In the genomic region with DNA sequence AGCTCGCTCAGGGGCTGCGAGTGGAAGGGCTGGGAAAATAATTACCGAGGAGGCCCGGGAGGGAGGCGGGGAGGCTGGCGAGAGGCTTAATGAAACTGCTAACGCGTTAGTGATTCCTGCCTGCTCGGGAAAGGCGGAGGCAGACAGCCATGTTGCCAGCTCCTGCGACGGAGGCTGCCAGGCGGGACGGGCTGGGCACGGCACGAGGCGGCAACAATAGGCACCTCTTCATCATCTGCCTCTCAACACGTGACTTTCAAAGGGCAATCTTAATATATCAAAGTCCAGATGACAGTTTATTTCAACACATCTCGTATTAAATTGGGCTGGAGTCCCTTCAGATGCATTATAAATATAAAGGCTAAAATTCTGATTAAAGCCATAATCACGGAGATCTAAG, we compare ENCODE assay signal across 15 cellular contexts.
"Had no signal": no experiment of that assay in that cellular context is flagged by ENCODE, and none has a peak within 500 bp of the region (broad histone marks: within the 10 kb centered on the region; RNA-seq: fewer than 3 reads in every experiment).

No MANE protein-coding gene starts in this region.

- H3K4me3 Mint-ChIP-seq: activated naive CD4-positive, alpha-beta T cell treated with anti-CD3 and anti-CD28 coated beads, Interleukin-2, amount 10 ng/mL, durations not matched to agents 7 days and 5 days had no signal

- H3K27me3 ChIP-seq: neural progenitor cell, right atrium auricular region had no signal

- H3K79me2 ChIP-seq: parathyroid adenoma had no signal

- H3K9ac ChIP-seq: neural progenitor cell, parathyroid adenoma had no signal

- H3K27ac ChIP-seq: esophagus squamous epithelium, foreskin keratinocyte, heart right ventricle, left ventricle myocardium inferior, neural progenitor cell, parathyroid adenoma, right atrium auricular region had no signal

- H3K4me2 ChIP-seq: neural progenitor cell, smooth muscle cell had no signal

- H3K4me1 ChIP-seq: foreskin keratinocyte, parathyroid adenoma had no signal

- H3K9me3 Mint-ChIP-seq: activated naive CD4-positive, alpha-beta T cell treated with anti-CD3 and anti-CD28 coated beads, Interleukin-2, amount 10 ng/mL, durations not matched to agents 7 days and 5 days; activated T-helper 2 cell treated with anti-CD3 and anti-CD28 coated beads, Interferon-gamma antibody, Interleukin-2, Interleukin-4, amounts not matched to agents 10 μg/mL and 5 μg/mL and 100 μg/mL, durations not matched to agents 14 hours and 24 hours and 36 hours; neural progenitor cell had no signal

- H3K36me3 Mint-ChIP-seq: activated naive CD4-positive, alpha-beta T cell treated with anti-CD3 and anti-CD28 coated beads, Interleukin-2, amount 10 ng/mL, durations not matched to agents 7 days and 5 days; neural progenitor cell had no signal

- H3K27ac Mint-ChIP-seq: activated naive CD4-positive, alpha-beta T cell treated with anti-CD3 and anti-CD28 coated beads, Interleukin-2, amount 10 ng/mL, durations not matched to agents 7 days and 5 days; activated T-helper 2 cell treated with anti-CD3 and anti-CD28 coated beads, Interferon-gamma antibody, Interleukin-2, Interleukin-4, amounts not matched to agents 10 μg/mL and 5 μg/mL and 100 μg/mL, durations not matched to agents 14 hours and 24 hours and 36 hours; neural progenitor cell had no signal

- H3K4me3 ChIP-seq: esophagus squamous epithelium, heart right ventricle, left ventricle myocardium inferior, neural progenitor cell, right atrium auricular region, smooth muscle cell had no signal

- DNase-seq: activated CD4-positive, alpha-beta T cell treated with anti-CD3 and anti-CD28 coated beads, Interleukin-2, amount 50 U/mL, for 1 hour; activated CD4-positive, CD25-positive, alpha-beta regulatory T cell; activated naive CD4-positive, alpha-beta T cell treated with anti-CD3 and anti-CD28 coated beads, Interleukin-2, amount 10 ng/mL, durations not matched to agents 7 days and 5 days; activated T-cell treated with anti-CD3 and anti-CD28 coated beads for 4 hours; esophagus squamous epithelium; foreskin keratinocyte; heart right ventricle; islet precursor cell; left ventricle myocardium inferior; trophoblast cell had no signal

- H3K36me3 ChIP-seq: esophagus squamous epithelium, heart right ventricle, left ventricle myocardium inferior, neural progenitor cell, right atrium auricular region had no signal
